ENCODE assay signal across 15 cellular contexts in the genomic region with DNA sequence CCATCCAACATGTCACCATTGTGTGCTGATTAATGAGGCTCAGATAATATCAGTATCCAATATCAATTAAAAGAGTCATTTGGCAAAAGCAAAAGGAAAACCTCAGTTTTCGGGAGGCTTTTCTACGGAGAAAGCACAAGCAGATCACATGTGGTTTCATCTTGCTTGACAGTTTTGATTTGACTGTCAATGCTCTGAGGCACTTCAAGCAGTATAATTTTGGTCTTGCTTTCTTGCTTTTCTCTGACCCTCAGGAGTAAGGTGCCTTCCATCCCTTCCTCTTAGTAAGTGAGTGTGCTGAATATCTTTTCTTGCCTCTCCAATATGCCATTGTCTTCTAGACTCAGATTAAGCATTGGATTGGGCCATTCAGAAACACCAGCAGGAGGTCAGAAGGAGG.
"Had no signal": no experiment of that assay in that cellular context is flagged by ENCODE, and none has a peak within 500 bp of the region (broad histone marks: within the 10 kb centered on the region; RNA-seq: fewer than 3 reads in every experiment).

No MANE protein-coding gene starts in this region.

- H3K9me3 ChIP-seq: adrenal gland, upper lobe of right lung had no signal

- H3K4me3 ChIP-seq: adrenal gland, hepatocyte, upper lobe of right lung had no signal

- H3K27me3 ChIP-seq: adrenal gland, upper lobe of right lung had no signal

- H3K27ac ChIP-seq: adrenal gland, hepatocyte, parathyroid adenoma, upper lobe of right lung had no signal

- H3K4me1 ChIP-seq: adrenal gland, parathyroid adenoma, upper lobe of right lung had no signal

- DNase-seq: activated B cell treated with CpG ODN at 0.5 μM for 24 hours; activated CD4-positive, alpha-beta T cell treated with anti-CD3 and anti-CD28 coated beads, Interleukin-2, amount 10 ng/mL, durations not matched to agents 7 days and 5 days; activated naive CD4-positive, alpha-beta T cell treated with anti-CD3 and anti-CD28 coated beads, Interleukin-2, amount 50 U/mL, for 16 hours; activated T-cell treated with anti-CD3 and anti-CD28 coated beads for 4 hours; adrenal gland; central memory CD4-positive, alpha-beta T cell; cortex of kidney; effector memory CD4-positive, alpha-beta T cell; left ventricle myocardium superior; retina; stimulated activated CD4-positive, alpha-beta T cell treated with anti-CD3 and anti-CD28 coated beads, Interleukin-15, amount 100 ng/mL, for 24 hours; stimulated activated CD4-positive, alpha-beta T cell treated with anti-CD3 and anti-CD28 coated beads, Interleukin-4, amount 100 ng/mL, for 24 hours; upper lobe of right lung had no signal

- H3K36me3 ChIP-seq: adrenal gland, upper lobe of right lung had no signal

- ATAC-seq: left ventricle myocardium superior, upper lobe of right lung had no signal
